Comparison of ENCODE assay signal across 13 cellular contexts in genomic region chr2:73977466-73977865, GRCh38. TPM values are rescaled to one million over a fixed set of nuclear protein-coding genes. Genes with fewer than 3 reads are reported as not detected.
DNase-seq lines count a peak whose midpoint lies in the region; ATAC-seq and TF ChIP-seq lines count a peak whose summit lies in the region.
"Had no signal": no experiment of that assay in that cellular context is flagged by ENCODE, and none has a peak within 500 bp of the region (broad histone marks: within the 10 kb centered on the region; RNA-seq: fewer than 3 reads in every experiment).

No MANE protein-coding gene starts in this region.

- H4K20me1 ChIP-seq in BLaER1 treated with 17β-estradiol and CSF1 and Interleukin-3, amounts not matched to agents 10 nM and 100 nM: peaks cover 0 to 3% (median 0%) of the 10 kb centered on the region in 11 experiments; a peak in 3 of 22 replicates

- DNase-seq in CD4-positive, alpha-beta T cell: no peak
- no peak for DNase-seq in activated T-helper 1 cell treated with anti-CD3 and anti-CD28 coated beads, Interleukin-12 subunit alpha, Interleukin-12 subunit beta, Interleukin-2, Interleukin-4 antibody, amounts not matched to agents 30 ng/mL and 10 ng/mL and 1 ng/mL, durations not matched to agents 14 hours and 24 hours and 36 hours (ENCODE audit: low spot score)
- no peak for DNase-seq in naive thymus-derived CD8-positive, alpha-beta T cell
- DNase-seq in neuronal stem cell (ENCODE audit: low spot score) (no peak), T-helper 1 cell (no peak), osteocyte (ENCODE audit: extremely low spot score, unreplicated experiment) (no peak)
- DNase-seq: Karpas-422, NCI-H187, NCI-H226, NCI-H524 treated with DMSO at 0.1 percent for 48 hours had no signal

- H3K4ac ChIP-seq in neuronal stem cell (ENCODE audit: low read length): no peak overlapping the region

- no peak overlapping the region for H3K4me3 Mint-ChIP-seq in CD4-positive, alpha-beta T cell
- no peak overlapping the region for H3K4me3 Mint-ChIP-seq in activated T-helper 1 cell treated with anti-CD3 and anti-CD28 coated beads, Interleukin-12 subunit alpha, Interleukin-12 subunit beta, Interleukin-2, Interleukin-4 antibody, amounts not matched to agents 30 ng/mL and 10 ng/mL and 1 ng/mL, durations not matched to agents 14 hours and 24 hours and 36 hours
- peak overlapping the region in 7 of 10 donors; percentile 12 to 69 (median 45) for H3K4me3 Mint-ChIP-seq in naive thymus-derived CD8-positive, alpha-beta T cell
- H3K4me3 Mint-ChIP-seq in osteocyte (ENCODE audit: unreplicated experiment): no peak overlapping the region
- H3K4me3 Mint-ChIP-seq: B cell had no signal

- no peak overlapping the region for H3K18ac ChIP-seq in neuronal stem cell (ENCODE audit: low read length)

- H3K79me1 ChIP-seq in neuronal stem cell (ENCODE audit: low read depth, low read length): no peaks in the 10 kb centered on the region

- H2AK5ac ChIP-seq in neuronal stem cell (ENCODE audit: low read depth, low read length): no peak overlapping the region

- H3K4me1 Mint-ChIP-seq in CD4-positive, alpha-beta T cell (ENCODE audit: low read depth): peaks cover 80% of the 10 kb centered on the region
- H3K4me1 Mint-ChIP-seq in activated T-helper 1 cell treated with anti-CD3 and anti-CD28 coated beads, Interleukin-12 subunit alpha, Interleukin-12 subunit beta, Interleukin-2, Interleukin-4 antibody, amounts not matched to agents 30 ng/mL and 10 ng/mL and 1 ng/mL, durations not matched to agents 14 hours and 24 hours and 36 hours (ENCODE audit: low read depth): peaks cover 62% of the 10 kb centered on the region
- H3K4me1 Mint-ChIP-seq in naive thymus-derived CD8-positive, alpha-beta T cell: peaks cover 41 to 84% (median 82%) of the 10 kb centered on the region in 4 donors
- H3K4me1 Mint-ChIP-seq in osteocyte (ENCODE audit: unreplicated experiment): peaks cover 19% of the 10 kb centered on the region

- H3K36me3 ChIP-seq in BLaER1 treated with 17β-estradiol and CSF1 and Interleukin-3, amounts not matched to agents 10 nM and 100 nM: 0 out of 22 replicates have a peak, but pooled peaks cover 0 to 4% (median 0%) of the 10 kb centered on the region in 11 experiments
- no peaks in the 10 kb centered on the region for H3K36me3 ChIP-seq in neuronal stem cell (replicated peaks in 1 of 2; ENCODE audit: control insufficient read depth in 2 of 2, insufficient read depth in 2 of 2, low read length in 2 of 2)
- H3K36me3 ChIP-seq: SJSA1 had no signal

- H4K8ac ChIP-seq in neuronal stem cell (ENCODE audit: low read depth, low read length): no peak overlapping the region

- no peak overlapping the region for H3K23ac ChIP-seq in neuronal stem cell (ENCODE audit: low read depth, low read length, poor library complexity)

- no peak overlapping the region for H3K9ac ChIP-seq in BLaER1 treated with 17β-estradiol and CSF1 and Interleukin-3, amounts not matched to agents 10 nM and 100 nM
- no peak overlapping the region for H3K9ac ChIP-seq in neuronal stem cell (ENCODE audit: low read depth, low read length, poor library complexity)

- H3K27ac Mint-ChIP-seq in CD4-positive, alpha-beta T cell: peak overlapping the region; percentile 65
- H3K27ac Mint-ChIP-seq in activated T-helper 1 cell treated with anti-CD3 and anti-CD28 coated beads, Interleukin-12 subunit alpha, Interleukin-12 subunit beta, Interleukin-2, Interleukin-4 antibody, amounts not matched to agents 30 ng/mL and 10 ng/mL and 1 ng/mL, durations not matched to agents 14 hours and 24 hours and 36 hours: peak overlapping the region; percentile 12
- H3K27ac Mint-ChIP-seq in naive thymus-derived CD8-positive, alpha-beta T cell: peak overlapping the region in 9 of 10 donors; percentile 56 to 92 (median 80)
- H3K27ac Mint-ChIP-seq in osteocyte (ENCODE audit: unreplicated experiment): no peak overlapping the region
- H3K27ac Mint-ChIP-seq: B cell had no signal

- H2BK12ac ChIP-seq in neuronal stem cell (ENCODE audit: low read length): no peak overlapping the region

- no peak overlapping the region for H2BK5ac ChIP-seq in neuronal stem cell (ENCODE audit: low read length)

- no peak overlapping the region for H4K91ac ChIP-seq in neuronal stem cell (ENCODE audit: low read depth, low read length, poor library complexity)

- H3K9me3 Mint-ChIP-seq in CD4-positive, alpha-beta T cell: no peaks in the 10 kb centered on the region
- no peaks in the 10 kb centered on the region for H3K9me3 Mint-ChIP-seq in activated T-helper 1 cell treated with anti-CD3 and anti-CD28 coated beads, Interleukin-12 subunit alpha, Interleukin-12 subunit beta, Interleukin-2, Interleukin-4 antibody, amounts not matched to agents 30 ng/mL and 10 ng/mL and 1 ng/mL, durations not matched to agents 14 hours and 24 hours and 36 hours
- H3K9me3 Mint-ChIP-seq in naive thymus-derived CD8-positive, alpha-beta T cell: no peaks in the 10 kb centered on the region
- no peaks in the 10 kb centered on the region for H3K9me3 Mint-ChIP-seq in osteocyte (ENCODE audit: unreplicated experiment)

- H3K4me3 ChIP-seq in BLaER1 treated with 17β-estradiol and CSF1 and Interleukin-3, amounts not matched to agents 10 nM and 100 nM: no peak overlapping the region
- H3K4me3 ChIP-seq in neuronal stem cell (ENCODE audit: low read length in 2 of 2): no peak overlapping the region
- H3K4me3 ChIP-seq: SJSA1 had no signal

- H3K27ac ChIP-seq in BLaER1 treated with 17β-estradiol and CSF1 and Interleukin-3, amounts not matched to agents 10 nM and 100 nM: 0 out of 22 replicates have a peak overlapping the region, but pooled peaks of 1 of the 11 experiments have one; percentile 3
- no peak overlapping the region for H3K27ac ChIP-seq in CD4-positive, alpha-beta T cell (ENCODE audit: low read depth, low read length)
- no peak overlapping the region for H3K27ac ChIP-seq in neuronal stem cell (replicated peaks; ENCODE audit: low read length)
- H3K27ac ChIP-seq: SJSA1 had no signal

- peaks cover 78 to 96% (median 87%) of the 10 kb centered on the region in 10 experiments for H3K4me1 ChIP-seq in BLaER1 treated with 17β-estradiol and CSF1 and Interleukin-3, amounts not matched to agents 10 nM and 100 nM
- peaks cover 4 to 6% of the 10 kb centered on the region in 2 donors for H3K4me1 ChIP-seq in neuronal stem cell (ENCODE audit: control insufficient read depth in 2 of 2, insufficient read depth in 1 of 2, low read depth in 1 of 2, low read length in 2 of 2)

- WGBS in neuronal stem cell (ENCODE audit: extremely low coverage in 2 of 2, insufficient read length in 2 of 2, insufficient replicate concordance in 1 of 2), 2 donors: no CpG with 5 or more reads among the region's 2 CpGs

- ATAC-seq in CD4-positive, alpha-beta T cell (ENCODE audit: poor library complexity): no peak
- ATAC-seq in naive thymus-derived CD8-positive, alpha-beta T cell: no peak

- H2AFZ ChIP-seq in neuronal stem cell (ENCODE audit: low read length): no peak overlapping the region

- no peak overlapping the region for H3K14ac ChIP-seq in neuronal stem cell (ENCODE audit: low read length)

- TF ChIP-seq CTCF in CD4-positive, alpha-beta T cell (IDR thresholded peaks at IDR 0.05): no peak
- TF ChIP-seq CTCF in osteocyte (IDR thresholded peaks at IDR 0.05): no peak

- POLR2A ChIA-PET in CD4-positive, alpha-beta T cell (lab: Charles Lee): interaction anchor here (1.0 to 2.1 kb wide), 2 partner anchors 51 to 64 kb away, joined by 3 to 6 read pairs; partner anchors contain the start of gene DGUOK
- POLR2A ChIA-PET in naive thymus-derived CD8-positive, alpha-beta T cell (lab: Charles Lee): no interaction called here

- no peaks in the 10 kb centered on the region for H3K27me3 Mint-ChIP-seq in CD4-positive, alpha-beta T cell
- peaks cover 12% of the 10 kb centered on the region for H3K27me3 Mint-ChIP-seq in activated T-helper 1 cell treated with anti-CD3 and anti-CD28 coated beads, Interleukin-12 subunit alpha, Interleukin-12 subunit beta, Interleukin-2, Interleukin-4 antibody, amounts not matched to agents 30 ng/mL and 10 ng/mL and 1 ng/mL, durations not matched to agents 14 hours and 24 hours and 36 hours (ENCODE audit: insufficient read depth)
- H3K27me3 Mint-ChIP-seq in naive thymus-derived CD8-positive, alpha-beta T cell: no peaks in the 10 kb centered on the region
- peaks cover 6% of the 10 kb centered on the region for H3K27me3 Mint-ChIP-seq in osteocyte (ENCODE audit: unreplicated experiment)

- no peaks in the 10 kb centered on the region for H3K36me3 Mint-ChIP-seq in CD4-positive, alpha-beta T cell (ENCODE audit: low read depth)
- peaks cover 1% of the 10 kb centered on the region for H3K36me3 Mint-ChIP-seq in activated T-helper 1 cell treated with anti-CD3 and anti-CD28 coated beads, Interleukin-12 subunit alpha, Interleukin-12 subunit beta, Interleukin-2, Interleukin-4 antibody, amounts not matched to agents 30 ng/mL and 10 ng/mL and 1 ng/mL, durations not matched to agents 14 hours and 24 hours and 36 hours (ENCODE audit: low read depth)
- no peaks in the 10 kb centered on the region for H3K36me3 Mint-ChIP-seq in naive thymus-derived CD8-positive, alpha-beta T cell
- H3K36me3 Mint-ChIP-seq in osteocyte (ENCODE audit: unreplicated experiment): no peaks in the 10 kb centered on the region

- no peak overlapping the region for H2BK15ac ChIP-seq in neuronal stem cell (ENCODE audit: low read length)

- no peaks in the 10 kb centered on the region for H3K9me3 ChIP-seq in BLaER1 treated with 17β-estradiol and CSF1 and Interleukin-3, amounts not matched to agents 10 nM and 100 nM (replicated peaks in 1 of 11)
- H3K9me3 ChIP-seq in CD4-positive, alpha-beta T cell (ENCODE audit: control insufficient read depth, low read length): no peaks in the 10 kb centered on the region
- H3K9me3 ChIP-seq in neuronal stem cell (replicated peaks in 1 of 2; ENCODE audit: control insufficient read depth in 2 of 2, insufficient read depth in 1 of 2, low read depth in 1 of 2, low read length in 2 of 2): no peaks in the 10 kb centered on the region
- H3K9me3 ChIP-seq: SJSA1 had no signal

- CTCF ChIA-PET in CD4-positive, alpha-beta T cell (lab: Charles Lee): no interaction called here

- no peaks in the 10 kb centered on the region for H3K27me3 ChIP-seq in BLaER1 treated with 17β-estradiol and CSF1 and Interleukin-3, amounts not matched to agents 10 nM and 100 nM
- H3K27me3 ChIP-seq in CD4-positive, alpha-beta T cell (ENCODE audit: control insufficient read depth, insufficient read depth, low read length): no peaks in the 10 kb centered on the region
- H3K27me3 ChIP-seq in neuronal stem cell (ENCODE audit: control insufficient read depth in 3 of 3, insufficient read depth in 3 of 3, low read depth in 1 of 3, low read length in 3 of 3): peaks cover 9 to 41% (median 10%) of the 10 kb centered on the region in 3 experiments
- H3K27me3 ChIP-seq: SJSA1 had no signal

- H3K4me2 ChIP-seq in BLaER1 treated with 17β-estradiol and CSF1 and Interleukin-3, amounts not matched to agents 10 nM and 100 nM: peak overlapping the region in 9 of 11 experiments; percentile 11 to 99 (median 98); a peak in 12 of 22 replicates
- H3K4me2 ChIP-seq in neuronal stem cell (ENCODE audit: insufficient read depth, low read length, poor library complexity, severe bottlenecking): no peak overlapping the region

- no peak overlapping the region for H2BK120ac ChIP-seq in neuronal stem cell (ENCODE audit: low read depth, low read length)

- intact Hi-C loops in CD4-positive, alpha-beta T cell (cut with DNase I, micrococcal nuclease): no loop called here
- intact Hi-C loops in activated T-helper 1 cell treated with anti-CD3 and anti-CD28 coated beads, Interleukin-12 subunit alpha, Interleukin-12 subunit beta, Interleukin-2, Interleukin-4 antibody, amounts not matched to agents 30 ng/mL and 10 ng/mL and 1 ng/mL, durations not matched to agents 14 hours and 24 hours and 36 hours (cut with micrococcal nuclease): no loop called here

RNA-seq across cellular contexts. Expression of gene TET3, which starts 7.2 kb away (rescaled TPM):
- total RNA-seq in CD4-positive, alpha-beta T cell: 10 to 100 TPM; 22.2 to 24.1 TPM
- 19.2 and 20.5 TPM in 2 replicates for total RNA-seq in activated T-helper 1 cell treated with anti-CD3 and anti-CD28 coated beads, Interleukin-12 subunit alpha, Interleukin-12 subunit beta, Interleukin-2, Interleukin-4 antibody, amounts not matched to agents 30 ng/mL and 10 ng/mL and 1 ng/mL, durations not matched to agents 14 hours and 24 hours and 36 hours
- total RNA-seq in naive thymus-derived CD8-positive, alpha-beta T cell: 10 to 100 TPM; 30.1 to 30.5 TPM
- 1 to 10 TPM in 1 of 3 donors, under 1 TPM in 2; 0.46 to 1.0 (median 0.61) TPM for polyA plus RNA-seq in naive thymus-derived CD8-positive, alpha-beta T cell
- polyA plus RNA-seq in neuronal stem cell (2013, experiment 1 of 2): 5.1 TPM
- polyA plus RNA-seq in neuronal stem cell (2013, experiment 2 of 2): 5.4 TPM
- total RNA-seq in osteocyte: 26.5 and 27.5 TPM in 2 replicates

RNA-seq across cellular contexts. Expression of gene DGUOK, which starts 50.8 kb away (rescaled TPM):
- 10 to 100 TPM; 30.5 to 32.0 TPM for total RNA-seq in CD4-positive, alpha-beta T cell
- total RNA-seq in activated T-helper 1 cell treated with anti-CD3 and anti-CD28 coated beads, Interleukin-12 subunit alpha, Interleukin-12 subunit beta, Interleukin-2, Interleukin-4 antibody, amounts not matched to agents 30 ng/mL and 10 ng/mL and 1 ng/mL, durations not matched to agents 14 hours and 24 hours and 36 hours: 92.8 and 98.0 TPM in 2 replicates
- 10 to 100 TPM; 70.3 to 72.3 TPM for total RNA-seq in naive thymus-derived CD8-positive, alpha-beta T cell
- polyA plus RNA-seq in naive thymus-derived CD8-positive, alpha-beta T cell: 100 to 1,000 TPM; 207 to 219 (median 215) TPM
- 175 TPM for polyA plus RNA-seq in neuronal stem cell (2013, experiment 1 of 2)
- 176 TPM for polyA plus RNA-seq in neuronal stem cell (2013, experiment 2 of 2)
- 63.9 and 64.8 TPM in 2 replicates for total RNA-seq in osteocyte

Comparison
In these comparisons a context has a peak if more than half of its experiments do, and no peak if none do; other contexts are left out.
1. H3K4me3 Mint-ChIP-seq: peak in naive thymus-derived CD8-positive, alpha-beta T cell (7 of 10); none in CD4-positive, alpha-beta T cell (single experiment), activated T-helper 1 cell treated with anti-CD3 and anti-CD28 coated beads, Interleukin-12 subunit alpha, Interleukin-12 subunit beta, Interleukin-2, Interleukin-4 antibody, amounts not matched to agents 30 ng/mL and 10 ng/mL and 1 ng/mL, durations not matched to agents 14 hours and 24 hours and 36 hours (single experiment) and osteocyte (single experiment).